In the genomic region with DNA sequence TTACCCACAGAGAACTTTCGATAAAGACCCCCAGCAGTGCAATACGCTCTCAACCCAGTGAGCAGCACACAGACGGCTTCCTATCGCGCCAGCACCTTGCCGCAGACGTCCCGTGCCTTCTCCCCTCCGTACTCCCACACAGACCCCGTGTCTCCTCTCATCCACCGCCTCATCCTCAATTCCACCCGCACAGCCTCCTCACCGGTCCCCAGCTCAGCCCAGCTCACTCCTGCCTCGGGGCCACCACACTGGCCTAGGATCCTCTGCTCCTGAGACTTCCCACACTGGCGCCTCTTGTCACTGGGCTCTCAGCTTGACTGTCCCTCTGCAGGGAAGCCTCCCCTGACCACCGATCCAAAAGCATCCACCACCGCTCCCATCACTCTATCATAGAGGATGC, we compare ENCODE assay signal across 17 cellular contexts. TPM values are rescaled to one million over a fixed set of nuclear protein-coding genes. Genes with fewer than 3 reads are reported as not detected.
DNase-seq lines count a peak whose midpoint lies in the region; ATAC-seq, FAIRE-seq and TF ChIP-seq lines count a peak whose summit lies in the region.
"Had no signal": no experiment of that assay in that cellular context is flagged by ENCODE, and none has a peak within 500 bp of the region (broad histone marks: within the 10 kb centered on the region; RNA-seq: fewer than 3 reads in every experiment).

No MANE protein-coding gene starts in this region.

- TF ChIP-seq CTCF in K562 (IDR thresholded peaks at IDR 0.05 in 2 of 3, conservative IDR thresholded peaks at IDR 0.05 in 1 of 3; ENCODE audit: insufficient read depth in 2 of 3, low read depth in 1 of 3, low read length in 3 of 3) (no peak), lower lobe of right lung (IDR thresholded peaks at IDR 0.05) (no peak), OCI-LY7 (conservative IDR thresholded peaks at IDR 0.05; ENCODE audit: low read length) (no peak)

- no peak overlapping the region for H2AFZ ChIP-seq in K562 (ENCODE audit: low read depth, low read length)
- H2AFZ ChIP-seq in OCI-LY7 (ENCODE audit: low read length) = no peak overlapping the region

- H3K27ac Mint-ChIP-seq in T-helper 2 cell treated with Interferon-gamma antibody and Interleukin-4, amounts not matched to agents 5 μg/mL and 100 μg/mL, for 36 hours = peak overlapping the region; percentile 20
- peak overlapping the region; percentile 52 for H3K27ac Mint-ChIP-seq in stimulated activated effector memory CD8-positive, alpha-beta T cell treated with anti-CD3 and anti-CD28 coated beads, Interleukin-12 subunit alpha, Interleukin-12 subunit beta, amount 100 ng/mL, for 72 hours
- H3K27ac Mint-ChIP-seq: stimulated activated naive CD8-positive, alpha-beta T cell treated with anti-CD3 and anti-CD28 coated beads, Interleukin-15, Interleukin-2, amounts not matched to agents 100 ng/mL and 50 ng/mL, for 24 hours had no signal

- no peak overlapping the region for H3K27ac ChIP-seq in K562 (ENCODE audit: extremely low read depth, low read depth, low read length)
- peak overlapping the region; percentile 89 for H3K27ac ChIP-seq in lower lobe of right lung
- no peak overlapping the region for H3K27ac ChIP-seq in OCI-LY7 (ENCODE audit: low read depth, low read length, poor library complexity, severe bottlenecking)
- H3K27ac ChIP-seq: 22Rv1, KMS-11 had no signal

- H3K27me3 ChIP-seq in K562 (ENCODE audit: control insufficient read depth in 2 of 2, insufficient read depth in 2 of 2, low read length in 2 of 2) (no peaks in the 10 kb centered on the region), lower lobe of right lung (ENCODE audit: low read depth) (no peaks in the 10 kb centered on the region)
- H3K27me3 ChIP-seq: ascending aorta had no signal

- no peak for FAIRE-seq in K562 (lab: Jason Lieb, UNC)
- FAIRE-seq: H54 had no signal

- no peak for ATAC-seq in K562
- no peak for ATAC-seq in lower lobe of right lung
- ATAC-seq in stimulated activated effector memory CD8-positive, alpha-beta T cell treated with anti-CD3 and anti-CD28 coated beads, Interleukin-12 subunit alpha, Interleukin-12 subunit beta, amount 100 ng/mL, for 72 hours = no peak

- no peak for TF ChIP-seq EP300 in K562 (IDR thresholded peaks at IDR 0.05; ENCODE audit: low read length)

- H3K9me1 ChIP-seq in K562 (ENCODE audit: control insufficient read depth, insufficient read depth, low read length) = peaks cover 5% of the 10 kb centered on the region

- DNase-seq in T-helper 2 cell treated with Interferon-gamma antibody and Interleukin-4, amounts not matched to agents 5 μg/mL and 100 μg/mL, for 36 hours (ENCODE audit: low spot score) = no peak
- DNase-seq in T-helper 2 cell (no peak), K562 (ENCODE audit: extremely low read depth in 1 of 4, low spot score in 3 of 4) (no peak), lower lobe of right lung (no peak), OCI-LY7 (ENCODE audit: low spot score) (no peak), erythroblast (lab: John Stamatoyannopoulos, UW) (no peak), COLO668 (lab: John Stamatoyannopoulos, UW; ENCODE audit: unreplicated experiment) (no peak)
- no peak for DNase-seq in stimulated activated effector memory CD8-positive, alpha-beta T cell treated with anti-CD3 and anti-CD28 coated beads, Interleukin-12 subunit alpha, Interleukin-12 subunit beta, amount 100 ng/mL, for 72 hours (ENCODE audit: low spot score in 2 of 2)
- DNase-seq: immature natural killer cell; NCI-H2029 treated with DMSO at 0.1 percent for 48 hours; stimulated activated CD4-positive, alpha-beta T cell treated with anti-CD3 and anti-CD28 coated beads, Interleukin-4, amount 100 ng/mL, for 1 hour; T-helper 1 cell had no signal

- no peaks in the 10 kb centered on the region for H3K9me3 Mint-ChIP-seq in T-helper 2 cell treated with Interferon-gamma antibody and Interleukin-4, amounts not matched to agents 5 μg/mL and 100 μg/mL, for 36 hours
- H3K9me3 Mint-ChIP-seq in stimulated activated effector memory CD8-positive, alpha-beta T cell treated with anti-CD3 and anti-CD28 coated beads, Interleukin-12 subunit alpha, Interleukin-12 subunit beta, amount 100 ng/mL, for 72 hours = no peaks in the 10 kb centered on the region
- H3K9me3 Mint-ChIP-seq: immature natural killer cell; stimulated activated naive CD8-positive, alpha-beta T cell treated with anti-CD3 and anti-CD28 coated beads, Interleukin-15, Interleukin-2, amounts not matched to agents 100 ng/mL and 50 ng/mL, for 24 hours had no signal

- peaks cover 17% of the 10 kb centered on the region for H3K36me3 Mint-ChIP-seq in T-helper 2 cell treated with Interferon-gamma antibody and Interleukin-4, amounts not matched to agents 5 μg/mL and 100 μg/mL, for 36 hours (ENCODE audit: low read depth)
- H3K36me3 Mint-ChIP-seq in stimulated activated effector memory CD8-positive, alpha-beta T cell treated with anti-CD3 and anti-CD28 coated beads, Interleukin-12 subunit alpha, Interleukin-12 subunit beta, amount 100 ng/mL, for 72 hours = peaks cover 38% of the 10 kb centered on the region

- POLR2A ChIA-PET in K562 (lab: Yijun Ruan, JAX) = interaction anchor here (0.8 kb wide), 1 partner anchor 52 kb away, joined by 5 read pairs; no protein-coding TSS in a partner anchor
- POLR2A ChIA-PET in OCI-LY7 (lab: Charles Lee) = no interaction called here

- no peaks in the 10 kb centered on the region for H3K27me3 Mint-ChIP-seq in T-helper 2 cell treated with Interferon-gamma antibody and Interleukin-4, amounts not matched to agents 5 μg/mL and 100 μg/mL, for 36 hours (ENCODE audit: low read depth)
- H3K27me3 Mint-ChIP-seq: stimulated activated naive CD8-positive, alpha-beta T cell treated with anti-CD3 and anti-CD28 coated beads, Interleukin-15, Interleukin-2, amounts not matched to agents 100 ng/mL and 50 ng/mL, for 24 hours had no signal

- no peaks in the 10 kb centered on the region for H3K9me3 ChIP-seq in K562 (replicated peaks; ENCODE audit: control insufficient read depth, insufficient read depth, low read depth, low read length)
- no peaks in the 10 kb centered on the region for H3K9me3 ChIP-seq in lower lobe of right lung
- no peaks in the 10 kb centered on the region for H3K9me3 ChIP-seq in OCI-LY7 (ENCODE audit: low read length)
- H3K9me3 ChIP-seq: ascending aorta had no signal

- H3K4me1 ChIP-seq in K562 (replicated peaks in 1 of 2; ENCODE audit: control insufficient read depth in 2 of 2, insufficient read depth in 2 of 2, low read length in 2 of 2) (peaks cover 50 to 68% of the 10 kb centered on the region in 2 experiments), lower lobe of right lung (peaks cover 87% of the 10 kb centered on the region), OCI-LY7 (ENCODE audit: insufficient read depth, low read length, poor library complexity, severe bottlenecking) (no peaks in the 10 kb centered on the region)

- CTCF ChIA-PET in K562 (lab: Yijun Ruan, JAX; ENCODE audit: low intra/inter-chr PET ratio) (no interaction called here), OCI-LY7 (lab: Charles Lee; ENCODE audit: unreplicated experiment) (no interaction called here)

- no peak overlapping the region for H3K4me3 ChIP-seq in K562
- H3K4me3 ChIP-seq in lower lobe of right lung = peak overlapping the region; percentile 11
- no peak overlapping the region for H3K4me3 ChIP-seq in OCI-LY7 (ENCODE audit: low read depth, low read length, poor library complexity, severe bottlenecking)

- WGBS in K562 (ENCODE audit: insufficient coverage, low coverage, missing lambda C conversion rate) = 91% methylated on average over 12 of the region's 17 CpGs

- intact Hi-C loops in K562 (cut with micrococcal nuclease) (no loop called here), lower lobe of right lung (cut with DNase I) (loop anchor here (5.0 kb wide), 1 partner anchor 34 kb away; no protein-coding TSS in a partner anchor), OCI-LY7 (cut with micrococcal nuclease; ENCODE audit: unreplicated experiment) (no loop called here)

- H3K4me2 ChIP-seq in K562 (ENCODE audit: insufficient read depth, low read length) (peak overlapping the region; percentile 71; the same call in 1 of the 2 replicates), OCI-LY7 (ENCODE audit: low read length) (no peak overlapping the region)
- H3K4me2 ChIP-seq: KMS-11 had no signal

- in situ Hi-C loops in K562 (cut with MboI) = no loop called here

- TF ChIP-seq POLR2A in K562 (conservative IDR thresholded peaks at IDR 0.05) = no peak
- no peak for TF ChIP-seq POLR2A in erythroblast (IDR thresholded peaks at IDR 0.05; ENCODE audit: low read length)

- peaks cover 56% of the 10 kb centered on the region for H3K36me3 ChIP-seq in K562 (ENCODE audit: control insufficient read depth, insufficient read depth, low read length)
- peaks cover 36% of the 10 kb centered on the region for H3K36me3 ChIP-seq in lower lobe of right lung
- H3K36me3 ChIP-seq in OCI-LY7 (ENCODE audit: insufficient read depth, low read length) = peaks cover 48% of the 10 kb centered on the region

- H3K4me3 Mint-ChIP-seq in T-helper 2 cell treated with Interferon-gamma antibody and Interleukin-4, amounts not matched to agents 5 μg/mL and 100 μg/mL, for 36 hours = no peak overlapping the region
- no peak overlapping the region for H3K4me3 Mint-ChIP-seq in stimulated activated effector memory CD8-positive, alpha-beta T cell treated with anti-CD3 and anti-CD28 coated beads, Interleukin-12 subunit alpha, Interleukin-12 subunit beta, amount 100 ng/mL, for 72 hours
- H3K4me3 Mint-ChIP-seq: immature natural killer cell; stimulated activated naive CD8-positive, alpha-beta T cell treated with anti-CD3 and anti-CD28 coated beads, Interleukin-15, Interleukin-2, amounts not matched to agents 100 ng/mL and 50 ng/mL, for 24 hours had no signal

- BruUV-seq in K562 (replicated peaks; lab: Mats Ljungman, UMichigan) (no TSS peak), OCI-LY7 (replicated peaks; lab: Mats Ljungman, UMichigan) (no TSS peak)

- peak overlapping the region; percentile 8 to 33; a peak in 1 of 4 replicates for H3K9ac ChIP-seq in K562 (ENCODE audit: insufficient read depth in 1 of 2, low read depth in 2 of 2, low read length in 2 of 2)
- H3K9ac ChIP-seq: KMS-11 had no signal

- no peak for TF ChIP-seq RAD21 in K562 (CRISPR knock-in tag; conservative IDR thresholded peaks at IDR 0.05 in 1 of 2, IDR thresholded peaks at IDR 0.05 in 1 of 2)

- H4K20me1 ChIP-seq in K562 (replicated peaks; ENCODE audit: control insufficient read depth, insufficient read depth, low read length) (peaks cover 27% of the 10 kb centered on the region; the same call in 1 of the 2 replicates), OCI-LY7 (ENCODE audit: insufficient read depth, low read length) (no peaks in the 10 kb centered on the region; the same call in 1 of the 2 replicates)

- H3K9me2 ChIP-seq in OCI-LY7 (ENCODE audit: insufficient read depth, low read length) = no peaks in the 10 kb centered on the region

- H3K4me1 Mint-ChIP-seq in T-helper 2 cell treated with Interferon-gamma antibody and Interleukin-4, amounts not matched to agents 5 μg/mL and 100 μg/mL, for 36 hours (ENCODE audit: low read depth) = peaks cover 12% of the 10 kb centered on the region
- H3K4me1 Mint-ChIP-seq in stimulated activated effector memory CD8-positive, alpha-beta T cell treated with anti-CD3 and anti-CD28 coated beads, Interleukin-12 subunit alpha, Interleukin-12 subunit beta, amount 100 ng/mL, for 72 hours = peaks cover 56% of the 10 kb centered on the region

- H3K79me2 ChIP-seq in K562 (ENCODE audit: control insufficient read depth, insufficient read depth, low read length) (peaks cover 92% of the 10 kb centered on the region), OCI-LY7 (ENCODE audit: insufficient read depth, low read depth, low read length) (peaks cover 41% of the 10 kb centered on the region)

RNA-seq across cellular contexts. Expression of a gene that starts 9.0 kb away (rescaled TPM):
- 19.8 and 49.9 TPM in 2 replicates for total RNA-seq in K562 (2011; cell fraction: chromatin; rRNA removed; ENCODE audit: low replicate concordance)
- 31.4 and 31.6 TPM in 2 replicates for total RNA-seq in K562 (2011; cell fraction: nucleolus; rRNA removed)
- total RNA-seq in K562 (2011; cell fraction: nucleoplasm; rRNA removed) = 16.6 and 20.8 TPM in 2 replicates
- total RNA-seq in K562 (2014; rRNA removed) = 15.4 and 20.0 TPM in 2 replicates
- 4.2 and 5.0 TPM in 2 replicates for total RNA-seq in K562 (2014; rRNA removed; fragmentation: Illumina TruSeq; extraction: Trizol)
- total RNA-seq in K562 (2015; rRNA removed; fragmentation: Illumina TruSeq; extraction: Trizol) = 16.1 and 16.7 TPM in 2 replicates
- total RNA-seq in K562 (2021) = 63.5 and 67.6 TPM in 2 replicates
- 9.4 and 16.8 TPM in 2 replicates for polyA plus RNA-seq in K562 (2011; rRNA removed)
- polyA plus RNA-seq in K562 (2011; cell fraction: cytosol; rRNA removed) = 12.6 and 29.0 TPM in 2 replicates
- polyA plus RNA-seq in K562 (2011; cell fraction: nucleus; rRNA removed) = 37.6 and 84.7 TPM in 2 replicates
- 36.7 and 56.3 TPM in 2 replicates for polyA plus RNA-seq in K562 (2012)
- 20.0 and 33.6 TPM in 2 replicates for polyA plus RNA-seq in K562 (2014; fragmentation: Illumina TruSeq; extraction: Trizol)
- under 1 TPM; 0.23 to 0.35 TPM for polyA plus RNA-seq in K562 (2014; fragmentation: Nextera tagmentation; extraction: Ambion mirVana)
- polyA plus RNA-seq in K562 (2014; rRNA removed) = 25.1 and 31.8 TPM in 2 replicates
- 4.5 and 7.6 TPM in 2 replicates for polyA minus RNA-seq in K562 (2011; rRNA and poly(A)+ RNA removed)
- polyA minus RNA-seq in K562 (2011; cell fraction: cytosol; rRNA and poly(A)+ RNA removed) = 38.5 and 38.8 TPM in 2 replicates
- polyA minus RNA-seq in K562 (2011; cell fraction: nucleus; rRNA and poly(A)+ RNA removed) = 9.6 and 11.2 TPM in 2 replicates
- 61.9 TPM for total RNA-seq in lower lobe of right lung
- 14.3 and 17.5 TPM in 2 replicates for total RNA-seq in OCI-LY7 (2014; rRNA removed; shearing (Covaris generic))
- 55.5 and 56.0 TPM in 2 replicates for total RNA-seq in OCI-LY7 (2022)
